10 cellular contexts compared by ENCODE assay signal in the genomic region with DNA sequence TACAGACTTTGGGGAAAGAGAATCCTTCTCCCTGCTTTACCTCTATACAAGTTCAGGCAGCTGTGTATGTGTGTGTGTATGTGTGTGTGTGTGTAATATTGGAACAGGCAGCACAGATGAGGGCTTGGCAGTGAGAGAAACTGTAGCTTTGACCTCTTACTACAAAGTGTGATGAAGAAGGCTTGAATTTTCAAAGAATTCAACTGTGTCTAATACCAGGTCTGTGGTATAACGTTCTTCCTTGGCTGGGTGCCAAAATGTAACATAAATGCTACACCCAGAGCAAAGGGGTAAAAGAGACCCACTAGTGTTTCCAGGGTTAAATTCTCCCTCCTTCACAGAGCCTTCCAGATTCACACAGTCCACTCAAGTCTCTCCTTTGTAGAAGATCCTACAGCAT. TPM values are rescaled to one million over a fixed set of nuclear protein-coding genes. Genes with fewer than 3 reads are reported as not detected.
DNase-seq lines count a peak whose midpoint lies in the region; ATAC-seq and TF ChIP-seq lines count a peak whose summit lies in the region.
"Had no signal": no experiment of that assay in that cellular context is flagged by ENCODE, and none has a peak within 500 bp of the region (broad histone marks: within the 10 kb centered on the region; RNA-seq: fewer than 3 reads in every experiment).

No MANE protein-coding gene starts in this region.

- intact Hi-C loops in right cardiac atrium (cut with DNase I) (no loop called here), cardiac septum (cut with DNase I) (no loop called here), transverse colon (cut with DNase I; ENCODE audit: low total_unique reads) (no loop called here), lower leg skin (cut with DNase I; ENCODE audit: low total_unique reads) (no loop called here)

- H3K9me3 ChIP-seq in right cardiac atrium (ENCODE audit: control insufficient read depth, low read length) (no peaks in the 10 kb centered on the region), transverse colon (no peaks in the 10 kb centered on the region)

- TF ChIP-seq CTCF in fibroblast of pulmonary artery (IDR thresholded peaks at IDR 0.05; ENCODE audit: low read length, missing control alignments): no peak
- no peak for TF ChIP-seq CTCF in transverse colon (IDR thresholded peaks at IDR 0.05)
- no peak for TF ChIP-seq CTCF in lower leg skin (IDR thresholded peaks at IDR 0.05)

- no peak for TF ChIP-seq EP300 in transverse colon (IDR thresholded peaks at IDR 0.05; ENCODE audit: low read depth)

- H3K4me1 ChIP-seq in right cardiac atrium (ENCODE audit: control insufficient read depth, insufficient read depth, low read length): no peaks in the 10 kb centered on the region
- peaks cover 0 to 3% (median 0%) of the 10 kb centered on the region in 4 donors for H3K4me1 ChIP-seq in transverse colon

- DNase-seq in right cardiac atrium (no peak), cardiac septum (ENCODE audit: low spot score) (no peak), OCI-M1 (lab: John Stamatoyannopoulos, UW) (peak; percentile 31), fibroblast of pulmonary artery (ENCODE audit: low read depth) (peak; percentile 44), transverse colon (no peak), HUDEP-2 (lab: John Stamatoyannopoulos, UW; ENCODE audit: unreplicated experiment in 76 of 76) (no peak), mucosa of gallbladder (ENCODE audit: low spot score) (no peak), lower leg skin (ENCODE audit: low spot score in 2 of 2) (no peak)
- DNase-seq: activated CD4-positive, CD25-positive, alpha-beta regulatory T cell; NCI-H1436 treated with DMSO at 0.1 percent for 48 hours had no signal

- in situ Hi-C loops in transverse colon (cut with MboI; ENCODE audit: low pct_ligation_motif_present in 1 of 4, low pct_unique_long_range_greater_than_20kb in 1 of 4, low sequenced_read_pairs in 3 of 4): no loop called here

- WGBS in right cardiac atrium: 0% methylated on average over 1 of the region's 1 CpG
- WGBS in transverse colon (ENCODE audit: low coverage in 1 of 2), 2 donors: 0 to 29% methylated on average over 1 of the region's 1 CpG
- WGBS in lower leg skin, 2 donors: 0% methylated on average over 1 of the region's 1 CpG

- no peak for ATAC-seq in right cardiac atrium

- TF ChIP-seq POLR2A in transverse colon (IDR thresholded peaks at IDR 0.05): no peak
- no peak for TF ChIP-seq POLR2A in lower leg skin (IDR thresholded peaks at IDR 0.05)

- H3K36me3 ChIP-seq in transverse colon: no peaks in the 10 kb centered on the region

- H3K27ac ChIP-seq in right cardiac atrium (ENCODE audit: low read length): peak overlapping the region; percentile 43
- peak overlapping the region; percentile 13 to 38 (median 20) for H3K27ac ChIP-seq in transverse colon

- H3K4me3 ChIP-seq in right cardiac atrium (ENCODE audit: low read length) (no peak overlapping the region), fibroblast of pulmonary artery (replicated peaks; ENCODE audit: low read depth, low read length) (no peak overlapping the region), transverse colon (no peak overlapping the region), lower leg skin (ENCODE audit: low read depth, poor library complexity, severe bottlenecking) (no peak overlapping the region)

- H3K27me3 ChIP-seq in right cardiac atrium (ENCODE audit: control insufficient read depth, insufficient read depth): no peaks in the 10 kb centered on the region
- H3K27me3 ChIP-seq in transverse colon: no peaks in the 10 kb centered on the region

RNA-seq across cellular contexts. Expression of a gene that starts 51.1 kb away (rescaled TPM):
- total RNA-seq in right cardiac atrium (1 to 10 TPM; 1.5 to 3.3 (median 2.4) TPM), cardiac septum (2.4 TPM), transverse colon (1 to 10 TPM in 3 of 4 donors, under 1 TPM in 1; 0.75 to 8.8 (median 3.0) TPM), mucosa of gallbladder (5.8 TPM), lower leg skin (10 to 100 TPM in 1 of 4 donors, 1 to 10 TPM in 3; 2.2 to 14.7 (median 4.4) TPM)
- 2.0 TPM for polyA plus RNA-seq in right cardiac atrium

Comparison
In these comparisons a context has a peak if more than half of its experiments do, and no peak if none do; other contexts are left out.
1. DNase-seq: peak in OCI-M1 (single experiment) and fibroblast of pulmonary artery (single experiment); none in right cardiac atrium (0 of 3), cardiac septum (single experiment), transverse colon (single experiment), HUDEP-2 (0 of 76), mucosa of gallbladder (single experiment) and lower leg skin (0 of 2).